26 cellular contexts compared by ENCODE assay signal in the genomic region with DNA sequence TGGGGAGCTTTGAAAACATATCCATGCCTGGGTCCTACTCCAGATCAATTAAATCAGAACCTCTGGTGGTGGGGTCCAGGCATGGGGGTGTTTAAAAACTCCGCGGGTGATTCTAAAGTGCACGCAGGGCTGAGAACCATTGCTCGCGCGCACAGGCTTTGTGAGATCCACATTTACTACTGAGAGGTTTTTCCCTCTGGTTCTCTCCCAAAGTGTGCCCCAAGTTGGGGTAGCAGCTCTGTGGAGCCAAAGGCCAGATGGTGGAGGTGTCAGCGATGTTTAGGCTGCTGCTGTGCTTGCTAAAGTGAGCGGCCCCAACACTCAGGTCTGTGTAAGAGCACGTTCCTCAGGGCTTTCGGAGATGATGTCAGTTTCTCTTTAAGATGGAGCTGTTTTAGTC.
"Had no signal": no experiment of that assay in that cellular context is flagged by ENCODE, and none has a peak within 500 bp of the region (broad histone marks: within the 10 kb centered on the region; RNA-seq: fewer than 3 reads in every experiment).

No MANE protein-coding gene starts in this region.

- H3K36me3 ChIP-seq: gastroesophageal sphincter, left ventricle myocardium inferior, neural progenitor cell, tibial nerve, uterus had no signal

- DNase-seq: activated CD4-positive, alpha-beta T cell treated with anti-CD3 and anti-CD28 coated beads for 36 hours; activated CD4-positive, CD25-positive, alpha-beta regulatory T cell; activated CD8-positive, alpha-beta T cell treated with anti-CD3 and anti-CD28 coated beads, Interleukin-2, amount 10 ng/mL, durations not matched to agents 7 days and 5 days; activated effector memory CD4-positive, alpha-beta T cell treated with Interleukin-2 at 50 U/mL for 16 hours; activated naive CD4-positive, alpha-beta T cell treated with Interleukin-2 at 50 U/mL for 16 hours; anterior cingulate cortex; dorsolateral prefrontal cortex; effector memory CD8-positive, alpha-beta T cell; erythroblast; hypothalamus; left ventricle myocardium inferior; naive thymus-derived CD8-positive, alpha-beta T cell; occipital lobe; right cardiac atrium; stimulated activated CD4-positive, alpha-beta T cell treated with anti-CD3 and anti-CD28 coated beads, Interleukin-15, amount 100 ng/mL, for 24 hours; stimulated activated CD4-positive, alpha-beta T cell treated with anti-CD3 and anti-CD28 coated beads, Interleukin-2, amount 100 ng/mL, for 24 hours; stimulated activated naive CD4-positive, alpha-beta T cell treated with Interleukin-2 at 50 U/mL for 16 hours; T-helper 1 cell; uterus had no signal

- H3K36me3 Mint-ChIP-seq: activated naive CD8-positive, alpha-beta T cell; mesothelial cell of epicardium; naive thymus-derived CD8-positive, alpha-beta T cell; neural progenitor cell had no signal

- H3K4me3 ChIP-seq: coronary artery, dorsolateral prefrontal cortex, gastroesophageal sphincter, left ventricle myocardium inferior, neural progenitor cell, tibial nerve, uterus had no signal

- H3K4me2 ChIP-seq: neural progenitor cell had no signal

- H2AFZ ChIP-seq: neural progenitor cell had no signal

- H3K27me3 ChIP-seq: dorsolateral prefrontal cortex, gastroesophageal sphincter, neural progenitor cell, tibial nerve, uterus had no signal

- H3K4me1 ChIP-seq: neural progenitor cell, uterus had no signal

- H3K9ac ChIP-seq: neural progenitor cell had no signal

- H3K4me3 Mint-ChIP-seq: activated CD4-positive, alpha-beta T cell treated with anti-CD3 and anti-CD28 coated beads for 36 hours; activated CD8-positive, alpha-beta T cell treated with anti-CD3 and anti-CD28 coated beads, Interleukin-2, amount 10 ng/mL, durations not matched to agents 7 days and 5 days; activated naive CD8-positive, alpha-beta T cell; effector memory CD8-positive, alpha-beta T cell; mesothelial cell of epicardium; naive thymus-derived CD8-positive, alpha-beta T cell; neural progenitor cell; T-helper 2 cell treated with Interferon-gamma antibody and Interleukin-4, amounts not matched to agents 5 μg/mL and 100 μg/mL, for 36 hours had no signal

- H3K27ac ChIP-seq: coronary artery, gastroesophageal sphincter, left ventricle myocardium inferior, neural progenitor cell, tibial nerve, uterus had no signal

- ATAC-seq: activated CD4-positive, alpha-beta T cell treated with anti-CD3 and anti-CD28 coated beads for 36 hours; activated CD8-positive, alpha-beta T cell treated with anti-CD3 and anti-CD28 coated beads, Interleukin-2, amount 10 ng/mL, durations not matched to agents 7 days and 5 days; effector memory CD8-positive, alpha-beta T cell; gastroesophageal sphincter; naive thymus-derived CD8-positive, alpha-beta T cell; right cardiac atrium had no signal

- H3K27ac Mint-ChIP-seq: activated CD4-positive, alpha-beta T cell treated with anti-CD3 and anti-CD28 coated beads for 36 hours; activated CD8-positive, alpha-beta T cell treated with anti-CD3 and anti-CD28 coated beads, Interleukin-2, amount 10 ng/mL, durations not matched to agents 7 days and 5 days; activated naive CD8-positive, alpha-beta T cell; effector memory CD8-positive, alpha-beta T cell; naive thymus-derived CD8-positive, alpha-beta T cell; neural progenitor cell; T-helper 2 cell treated with Interferon-gamma antibody and Interleukin-4, amounts not matched to agents 5 μg/mL and 100 μg/mL, for 36 hours had no signal

- H3K9me3 ChIP-seq: gastroesophageal sphincter, left ventricle myocardium inferior, tibial nerve, uterus had no signal

- H3K27me3 Mint-ChIP-seq: activated CD4-positive, alpha-beta T cell treated with anti-CD3 and anti-CD28 coated beads for 36 hours; activated naive CD8-positive, alpha-beta T cell had no signal

- H3K4me1 Mint-ChIP-seq: activated CD4-positive, alpha-beta T cell treated with anti-CD3 and anti-CD28 coated beads for 36 hours had no signal

- H3K9me3 Mint-ChIP-seq: effector memory CD8-positive, alpha-beta T cell; mesothelial cell of epicardium; naive thymus-derived CD8-positive, alpha-beta T cell; neural progenitor cell; T-helper 2 cell treated with Interferon-gamma antibody and Interleukin-4, amounts not matched to agents 5 μg/mL and 100 μg/mL, for 36 hours had no signal
